Comparison of ENCODE assay signal across 2 cellular contexts in the genomic region with DNA sequence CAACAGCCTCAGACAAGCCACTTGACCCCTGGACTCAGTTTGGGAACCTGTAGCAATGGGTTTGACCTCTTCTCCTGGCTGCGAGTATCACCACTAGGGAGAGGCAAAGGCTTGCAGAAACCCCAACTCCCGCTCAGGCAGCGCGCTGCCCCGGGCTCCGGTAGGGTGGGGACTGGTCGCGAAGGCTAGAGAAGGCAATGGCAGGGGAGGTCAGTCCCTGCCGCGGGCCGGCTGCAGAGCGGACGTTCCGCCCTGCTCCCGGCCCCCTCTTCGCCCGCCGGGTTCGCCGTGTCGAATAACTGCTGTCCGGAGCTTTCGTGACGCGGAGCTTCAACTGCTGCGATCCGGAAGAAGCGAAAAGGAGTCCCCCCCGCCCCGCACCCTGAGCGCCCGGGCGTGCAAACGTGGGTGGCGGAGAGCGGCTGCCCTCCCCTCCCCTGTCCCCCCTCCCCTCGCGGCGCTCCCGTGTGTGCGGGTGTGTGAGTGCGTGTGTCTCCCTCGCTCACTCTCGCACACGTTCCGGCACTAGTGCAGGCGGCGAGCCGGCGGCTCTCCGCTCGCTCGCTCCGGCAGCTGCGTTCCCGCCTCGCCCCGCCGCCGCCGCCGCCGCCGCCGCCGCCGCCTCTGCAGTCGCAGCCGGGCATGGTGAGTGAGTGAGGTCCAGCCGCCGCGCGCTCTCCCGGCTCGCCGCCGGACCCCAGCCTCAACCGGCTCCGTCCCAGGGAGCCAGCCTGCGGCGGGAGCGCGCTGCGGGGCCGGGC.
A peak's percentile ranks its signal among the peaks of the same experiment; 100 is the strongest.
TF ChIP-seq lines count a peak whose summit lies in the region.

No MANE protein-coding gene starts in this region.

TF ChIP-seq in GM23338, 12 proteins besides CTCF, POLR2A, EP300 and RAD21:
- TF ChIP-seq, protein P1, sequence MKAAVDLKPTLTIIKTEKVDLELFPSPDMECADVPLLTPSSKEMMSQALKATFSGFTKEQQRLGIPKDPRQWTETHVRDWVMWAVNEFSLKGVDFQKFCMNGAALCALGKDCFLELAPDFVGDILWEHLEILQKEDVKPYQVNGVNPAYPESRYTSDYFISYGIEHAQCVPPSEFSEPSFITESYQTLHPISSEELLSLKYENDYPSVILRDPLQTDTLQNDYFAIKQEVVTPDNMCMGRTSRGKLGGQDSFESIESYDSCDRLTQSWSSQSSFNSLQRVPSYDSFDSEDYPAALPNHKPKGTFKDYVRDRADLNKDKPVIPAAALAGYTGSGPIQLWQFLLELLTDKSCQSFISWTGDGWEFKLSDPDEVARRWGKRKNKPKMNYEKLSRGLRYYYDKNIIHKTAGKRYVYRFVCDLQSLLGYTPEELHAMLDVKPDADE (IDR thresholded peaks at IDR 0.05): no peak
- TF ChIP-seq NANOG (IDR thresholded peaks at IDR 0.05; ENCODE audit: borderline replicate concordance) (no peak), EZH2 (IDR thresholded peaks at IDR 0.05; ENCODE audit: low read depth, unreplicated experiment) (peak; percentile 17), STAT1 (IDR thresholded peaks at IDR 0.05; ENCODE audit: unreplicated experiment) (no peak), EZH2phosphoT487 (IDR thresholded peaks at IDR 0.05; ENCODE audit: unreplicated experiment) (no peak), POLR2AphosphoS5 (IDR thresholded peaks at IDR 0.05; ENCODE audit: low read depth) (no peak)
- TF ChIP-seq, protein P2, sequence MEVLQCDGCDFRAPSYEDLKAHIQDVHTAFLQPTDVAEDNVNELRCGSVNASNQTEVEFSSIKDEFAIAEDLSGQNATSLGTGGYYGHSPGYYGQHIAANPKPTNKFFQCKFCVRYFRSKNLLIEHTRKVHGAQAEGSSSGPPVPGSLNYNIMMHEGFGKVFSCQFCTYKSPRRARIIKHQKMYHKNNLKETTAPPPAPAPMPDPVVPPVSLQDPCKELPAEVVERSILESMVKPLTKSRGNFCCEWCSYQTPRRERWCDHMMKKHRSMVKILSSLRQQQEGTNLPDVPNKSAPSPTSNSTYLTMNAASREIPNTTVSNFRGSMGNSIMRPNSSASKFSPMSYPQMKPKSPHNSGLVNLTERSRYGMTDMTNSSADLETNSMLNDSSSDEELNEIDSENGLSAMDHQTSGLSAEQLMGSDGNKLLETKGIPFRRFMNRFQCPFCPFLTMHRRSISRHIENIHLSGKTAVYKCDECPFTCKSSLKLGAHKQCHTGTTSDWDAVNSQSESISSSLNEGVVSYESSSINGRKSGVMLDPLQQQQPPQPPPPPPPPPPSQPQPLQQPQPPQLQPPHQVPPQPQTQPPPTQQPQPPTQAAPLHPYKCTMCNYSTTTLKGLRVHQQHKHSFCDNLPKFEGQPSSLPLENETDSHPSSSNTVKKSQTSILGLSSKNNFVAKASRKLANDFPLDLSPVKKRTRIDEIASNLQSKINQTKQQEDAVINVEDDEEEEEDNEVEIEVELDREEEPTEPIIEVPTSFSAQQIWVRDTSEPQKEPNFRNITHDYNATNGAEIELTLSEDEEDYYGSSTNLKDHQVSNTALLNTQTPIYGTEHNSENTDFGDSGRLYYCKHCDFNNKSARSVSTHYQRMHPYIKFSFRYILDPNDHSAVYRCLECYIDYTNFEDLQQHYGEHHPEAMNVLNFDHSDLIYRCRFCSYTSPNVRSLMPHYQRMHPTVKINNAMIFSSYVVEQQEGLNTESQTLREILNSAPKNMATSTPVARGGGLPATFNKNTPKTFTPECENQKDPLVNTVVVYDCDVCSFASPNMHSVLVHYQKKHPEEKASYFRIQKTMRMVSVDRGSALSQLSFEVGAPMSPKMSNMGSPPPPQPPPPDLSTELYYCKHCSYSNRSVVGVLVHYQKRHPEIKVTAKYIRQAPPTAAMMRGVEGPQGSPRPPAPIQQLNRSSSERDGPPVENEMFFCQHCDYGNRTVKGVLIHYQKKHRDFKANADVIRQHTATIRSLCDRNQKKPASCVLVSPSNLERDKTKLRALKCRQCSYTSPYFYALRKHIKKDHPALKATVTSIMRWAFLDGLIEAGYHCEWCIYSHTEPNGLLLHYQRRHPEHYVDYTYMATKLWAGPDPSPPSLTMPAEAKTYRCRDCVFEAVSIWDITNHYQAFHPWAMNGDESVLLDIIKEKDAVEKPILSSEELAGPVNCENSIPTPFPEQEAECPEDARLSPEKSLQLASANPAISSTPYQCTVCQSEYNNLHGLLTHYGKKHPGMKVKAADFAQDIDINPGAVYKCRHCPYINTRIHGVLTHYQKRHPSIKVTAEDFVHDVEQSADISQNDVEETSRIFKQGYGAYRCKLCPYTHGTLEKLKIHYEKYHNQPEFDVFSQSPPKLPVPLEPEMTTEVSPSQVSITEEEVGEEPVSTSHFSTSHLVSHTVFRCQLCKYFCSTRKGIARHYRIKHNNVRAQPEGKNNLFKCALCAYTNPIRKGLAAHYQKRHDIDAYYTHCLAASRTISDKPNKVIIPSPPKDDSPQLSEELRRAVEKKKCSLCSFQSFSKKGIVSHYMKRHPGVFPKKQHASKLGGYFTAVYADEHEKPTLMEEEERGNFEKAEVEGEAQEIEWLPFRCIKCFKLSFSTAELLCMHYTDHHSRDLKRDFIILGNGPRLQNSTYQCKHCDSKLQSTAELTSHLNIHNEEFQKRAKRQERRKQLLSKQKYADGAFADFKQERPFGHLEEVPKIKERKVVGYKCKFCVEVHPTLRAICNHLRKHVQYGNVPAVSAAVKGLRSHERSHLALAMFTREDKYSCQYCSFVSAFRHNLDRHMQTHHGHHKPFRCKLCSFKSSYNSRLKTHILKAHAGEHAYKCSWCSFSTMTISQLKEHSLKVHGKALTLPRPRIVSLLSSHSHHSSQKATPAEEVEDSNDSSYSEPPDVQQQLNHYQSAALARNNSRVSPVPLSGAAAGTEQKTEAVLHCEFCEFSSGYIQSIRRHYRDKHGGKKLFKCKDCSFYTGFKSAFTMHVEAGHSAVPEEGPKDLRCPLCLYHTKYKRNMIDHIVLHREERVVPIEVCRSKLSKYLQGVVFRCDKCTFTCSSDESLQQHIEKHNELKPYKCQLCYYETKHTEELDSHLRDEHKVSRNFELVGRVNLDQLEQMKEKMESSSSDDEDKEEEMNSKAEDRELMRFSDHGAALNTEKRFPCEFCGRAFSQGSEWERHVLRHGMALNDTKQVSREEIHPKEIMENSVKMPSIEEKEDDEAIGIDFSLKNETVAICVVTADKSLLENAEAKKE (CRISPR knock-in tag; IDR thresholded peaks at IDR 0.05): no peak

TF ChIP-seq in HepG2, 621 proteins besides CTCF, POLR2A, EP300 and RAD21:
- no peak for TF ChIP-seq SATB2 (CRISPR knock-in tag; IDR thresholded peaks at IDR 0.05)
- no peak for TF ChIP-seq ZNF644 (CRISPR knock-in tag; IDR thresholded peaks at IDR 0.05; ENCODE audit: low read depth)
- TF ChIP-seq ZFYVE20 (CRISPR knock-in tag; IDR thresholded peaks at IDR 0.05; ENCODE audit: borderline replicate concordance, low read depth): no peak
- peak; percentile 66 for TF ChIP-seq ZNF629 (CRISPR knock-in tag; conservative IDR thresholded peaks at IDR 0.05)
- no peak for TF ChIP-seq ZNF543 (CRISPR knock-in tag; IDR thresholded peaks at IDR 0.05)
- TF ChIP-seq, protein P3, sequence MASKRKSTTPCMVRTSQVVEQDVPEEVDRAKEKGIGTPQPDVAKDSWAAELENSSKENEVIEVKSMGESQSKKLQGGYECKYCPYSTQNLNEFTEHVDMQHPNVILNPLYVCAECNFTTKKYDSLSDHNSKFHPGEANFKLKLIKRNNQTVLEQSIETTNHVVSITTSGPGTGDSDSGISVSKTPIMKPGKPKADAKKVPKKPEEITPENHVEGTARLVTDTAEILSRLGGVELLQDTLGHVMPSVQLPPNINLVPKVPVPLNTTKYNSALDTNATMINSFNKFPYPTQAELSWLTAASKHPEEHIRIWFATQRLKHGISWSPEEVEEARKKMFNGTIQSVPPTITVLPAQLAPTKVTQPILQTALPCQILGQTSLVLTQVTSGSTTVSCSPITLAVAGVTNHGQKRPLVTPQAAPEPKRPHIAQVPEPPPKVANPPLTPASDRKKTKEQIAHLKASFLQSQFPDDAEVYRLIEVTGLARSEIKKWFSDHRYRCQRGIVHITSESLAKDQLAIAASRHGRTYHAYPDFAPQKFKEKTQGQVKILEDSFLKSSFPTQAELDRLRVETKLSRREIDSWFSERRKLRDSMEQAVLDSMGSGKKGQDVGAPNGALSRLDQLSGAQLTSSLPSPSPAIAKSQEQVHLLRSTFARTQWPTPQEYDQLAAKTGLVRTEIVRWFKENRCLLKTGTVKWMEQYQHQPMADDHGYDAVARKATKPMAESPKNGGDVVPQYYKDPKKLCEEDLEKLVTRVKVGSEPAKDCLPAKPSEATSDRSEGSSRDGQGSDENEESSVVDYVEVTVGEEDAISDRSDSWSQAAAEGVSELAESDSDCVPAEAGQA (IDR thresholded peaks at IDR 0.05; ENCODE audit: low read depth): no peak
- TF ChIP-seq, protein P3 (CRISPR knock-in tag; IDR thresholded peaks at IDR 0.05; ENCODE audit: borderline replicate concordance): no peak
- TF ChIP-seq, protein P4, sequence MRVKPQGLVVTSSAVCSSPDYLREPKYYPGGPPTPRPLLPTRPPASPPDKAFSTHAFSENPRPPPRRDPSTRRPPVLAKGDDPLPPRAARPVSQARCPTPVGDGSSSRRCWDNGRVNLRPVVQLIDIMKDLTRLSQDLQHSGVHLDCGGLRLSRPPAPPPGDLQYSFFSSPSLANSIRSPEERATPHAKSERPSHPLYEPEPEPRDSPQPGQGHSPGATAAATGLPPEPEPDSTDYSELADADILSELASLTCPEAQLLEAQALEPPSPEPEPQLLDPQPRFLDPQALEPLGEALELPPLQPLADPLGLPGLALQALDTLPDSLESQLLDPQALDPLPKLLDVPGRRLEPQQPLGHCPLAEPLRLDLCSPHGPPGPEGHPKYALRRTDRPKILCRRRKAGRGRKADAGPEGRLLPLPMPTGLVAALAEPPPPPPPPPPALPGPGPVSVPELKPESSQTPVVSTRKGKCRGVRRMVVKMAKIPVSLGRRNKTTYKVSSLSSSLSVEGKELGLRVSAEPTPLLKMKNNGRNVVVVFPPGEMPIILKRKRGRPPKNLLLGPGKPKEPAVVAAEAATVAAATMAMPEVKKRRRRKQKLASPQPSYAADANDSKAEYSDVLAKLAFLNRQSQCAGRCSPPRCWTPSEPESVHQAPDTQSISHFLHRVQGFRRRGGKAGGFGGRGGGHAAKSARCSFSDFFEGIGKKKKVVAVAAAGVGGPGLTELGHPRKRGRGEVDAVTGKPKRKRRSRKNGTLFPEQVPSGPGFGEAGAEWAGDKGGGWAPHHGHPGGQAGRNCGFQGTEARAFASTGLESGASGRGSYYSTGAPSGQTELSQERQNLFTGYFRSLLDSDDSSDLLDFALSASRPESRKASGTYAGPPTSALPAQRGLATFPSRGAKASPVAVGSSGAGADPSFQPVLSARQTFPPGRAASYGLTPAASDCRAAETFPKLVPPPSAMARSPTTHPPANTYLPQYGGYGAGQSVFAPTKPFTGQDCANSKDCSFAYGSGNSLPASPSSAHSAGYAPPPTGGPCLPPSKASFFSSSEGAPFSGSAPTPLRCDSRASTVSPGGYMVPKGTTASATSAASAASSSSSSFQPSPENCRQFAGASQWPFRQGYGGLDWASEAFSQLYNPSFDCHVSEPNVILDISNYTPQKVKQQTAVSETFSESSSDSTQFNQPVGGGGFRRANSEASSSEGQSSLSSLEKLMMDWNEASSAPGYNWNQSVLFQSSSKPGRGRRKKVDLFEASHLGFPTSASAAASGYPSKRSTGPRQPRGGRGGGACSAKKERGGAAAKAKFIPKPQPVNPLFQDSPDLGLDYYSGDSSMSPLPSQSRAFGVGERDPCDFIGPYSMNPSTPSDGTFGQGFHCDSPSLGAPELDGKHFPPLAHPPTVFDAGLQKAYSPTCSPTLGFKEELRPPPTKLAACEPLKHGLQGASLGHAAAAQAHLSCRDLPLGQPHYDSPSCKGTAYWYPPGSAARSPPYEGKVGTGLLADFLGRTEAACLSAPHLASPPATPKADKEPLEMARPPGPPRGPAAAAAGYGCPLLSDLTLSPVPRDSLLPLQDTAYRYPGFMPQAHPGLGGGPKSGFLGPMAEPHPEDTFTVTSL (CRISPR knock-in tag; IDR thresholded peaks at IDR 0.05; ENCODE audit: borderline replicate concordance): no peak
- no peak for TF ChIP-seq RAD51 (IDR thresholded peaks at IDR 0.05; ENCODE audit: borderline replicate concordance)
- TF ChIP-seq RXRB (CRISPR knock-in tag; IDR thresholded peaks at IDR 0.05; ENCODE audit: borderline replicate concordance): no peak
TF ChIP-seq in HepG2: peak in this region for 1.
